14 cellular contexts compared by ENCODE assay signal in genomic region chr1:98278055-98278454, GRCh38.
"Had no signal": no experiment of that assay in that cellular context is flagged by ENCODE, and none has a peak within 500 bp of the region (broad histone marks: within the 10 kb centered on the region; RNA-seq: fewer than 3 reads in every experiment).

No MANE protein-coding gene starts in this region.

- H3K9me3 ChIP-seq: esophagus squamous epithelium, tibial artery had no signal

- H3K27ac ChIP-seq: dorsolateral prefrontal cortex, esophagus squamous epithelium, foreskin keratinocyte, left ventricle myocardium inferior had no signal

- H3K4me3 Mint-ChIP-seq: activated B cell treated with CpG ODN at 0.5 μM for 24 hours; activated CD4-positive, alpha-beta T cell treated with anti-CD3 and anti-CD28 coated beads, Interleukin-2, amount 10 ng/mL, durations not matched to agents 24 days and 14 days; activated naive CD4-positive, alpha-beta T cell treated with anti-CD3 and anti-CD28 coated beads, Interleukin-2, amount 50 U/mL, for 24 hours; brain; stimulated activated effector memory CD8-positive, alpha-beta T cell treated with anti-CD3 and anti-CD28 coated beads, Interleukin-12 subunit alpha, Interleukin-12 subunit beta, amount 100 ng/mL, for 72 hours; T-helper 1 cell treated with Interleukin-12 subunit alpha and Interleukin-12 subunit beta and Interleukin-4 antibody, amounts not matched to agents 30 μg/mL and 1 μg/mL, for 36 hours had no signal

- ATAC-seq: foreskin keratinocyte; right cardiac atrium; stimulated activated effector memory CD8-positive, alpha-beta T cell treated with anti-CD3 and anti-CD28 coated beads, Interleukin-12 subunit alpha, Interleukin-12 subunit beta, amount 100 ng/mL, for 72 hours had no signal

- H3K4me1 ChIP-seq: esophagus squamous epithelium, foreskin keratinocyte, left ventricle myocardium inferior, tibial artery had no signal

- H3K27ac Mint-ChIP-seq: activated B cell treated with CpG ODN at 0.5 μM for 24 hours; activated CD4-positive, alpha-beta T cell treated with anti-CD3 and anti-CD28 coated beads, Interleukin-2, amount 10 ng/mL, durations not matched to agents 24 days and 14 days; activated naive CD4-positive, alpha-beta T cell treated with anti-CD3 and anti-CD28 coated beads, Interleukin-2, amount 50 U/mL, for 24 hours; stimulated activated effector memory CD8-positive, alpha-beta T cell treated with anti-CD3 and anti-CD28 coated beads, Interleukin-12 subunit alpha, Interleukin-12 subunit beta, amount 100 ng/mL, for 72 hours; T-helper 1 cell treated with Interleukin-12 subunit alpha and Interleukin-12 subunit beta and Interleukin-4 antibody, amounts not matched to agents 30 μg/mL and 1 μg/mL, for 36 hours had no signal

- H3K4me3 ChIP-seq: dorsolateral prefrontal cortex, esophagus squamous epithelium, left ventricle myocardium inferior, tibial artery had no signal

- DNase-seq: activated B cell treated with CpG ODN at 0.5 μM for 24 hours; activated CD4-positive, alpha-beta T cell treated with anti-CD3 and anti-CD28 coated beads, Interleukin-2, amount 10 ng/mL, durations not matched to agents 24 days and 14 days; activated CD8-positive, alpha-beta memory T cell treated with anti-CD3 and anti-CD28 coated beads for 24 hours; cerebellar nuclear complex; dorsolateral prefrontal cortex; esophagus squamous epithelium; foreskin keratinocyte; left ventricle myocardium inferior; right cardiac atrium; tibial artery had no signal

- H3K36me3 Mint-ChIP-seq: activated naive CD4-positive, alpha-beta T cell treated with anti-CD3 and anti-CD28 coated beads, Interleukin-2, amount 50 U/mL, for 24 hours; brain; stimulated activated effector memory CD8-positive, alpha-beta T cell treated with anti-CD3 and anti-CD28 coated beads, Interleukin-12 subunit alpha, Interleukin-12 subunit beta, amount 100 ng/mL, for 72 hours had no signal

- H3K4me1 Mint-ChIP-seq: activated B cell treated with CpG ODN at 0.5 μM for 24 hours; activated CD4-positive, alpha-beta T cell treated with anti-CD3 and anti-CD28 coated beads, Interleukin-2, amount 10 ng/mL, durations not matched to agents 24 days and 14 days; activated naive CD4-positive, alpha-beta T cell treated with anti-CD3 and anti-CD28 coated beads, Interleukin-2, amount 50 U/mL, for 24 hours; stimulated activated effector memory CD8-positive, alpha-beta T cell treated with anti-CD3 and anti-CD28 coated beads, Interleukin-12 subunit alpha, Interleukin-12 subunit beta, amount 100 ng/mL, for 72 hours had no signal

- H3K27me3 Mint-ChIP-seq: activated B cell treated with CpG ODN at 0.5 μM for 24 hours; activated CD4-positive, alpha-beta T cell treated with anti-CD3 and anti-CD28 coated beads, Interleukin-2, amount 10 ng/mL, durations not matched to agents 24 days and 14 days; activated naive CD4-positive, alpha-beta T cell treated with anti-CD3 and anti-CD28 coated beads, Interleukin-2, amount 50 U/mL, for 24 hours; brain had no signal

- H3K9me3 Mint-ChIP-seq: activated B cell treated with CpG ODN at 0.5 μM for 24 hours; activated CD4-positive, alpha-beta T cell treated with anti-CD3 and anti-CD28 coated beads, Interleukin-2, amount 10 ng/mL, durations not matched to agents 24 days and 14 days; activated naive CD4-positive, alpha-beta T cell treated with anti-CD3 and anti-CD28 coated beads, Interleukin-2, amount 50 U/mL, for 24 hours; stimulated activated effector memory CD8-positive, alpha-beta T cell treated with anti-CD3 and anti-CD28 coated beads, Interleukin-12 subunit alpha, Interleukin-12 subunit beta, amount 100 ng/mL, for 72 hours had no signal

- H3K36me3 ChIP-seq: esophagus squamous epithelium, left ventricle myocardium inferior, tibial artery had no signal

- H3K27me3 ChIP-seq: dorsolateral prefrontal cortex, esophagus squamous epithelium, foreskin keratinocyte, tibial artery had no signal
